8 cellular contexts compared by ENCODE assay signal in the genomic region with DNA sequence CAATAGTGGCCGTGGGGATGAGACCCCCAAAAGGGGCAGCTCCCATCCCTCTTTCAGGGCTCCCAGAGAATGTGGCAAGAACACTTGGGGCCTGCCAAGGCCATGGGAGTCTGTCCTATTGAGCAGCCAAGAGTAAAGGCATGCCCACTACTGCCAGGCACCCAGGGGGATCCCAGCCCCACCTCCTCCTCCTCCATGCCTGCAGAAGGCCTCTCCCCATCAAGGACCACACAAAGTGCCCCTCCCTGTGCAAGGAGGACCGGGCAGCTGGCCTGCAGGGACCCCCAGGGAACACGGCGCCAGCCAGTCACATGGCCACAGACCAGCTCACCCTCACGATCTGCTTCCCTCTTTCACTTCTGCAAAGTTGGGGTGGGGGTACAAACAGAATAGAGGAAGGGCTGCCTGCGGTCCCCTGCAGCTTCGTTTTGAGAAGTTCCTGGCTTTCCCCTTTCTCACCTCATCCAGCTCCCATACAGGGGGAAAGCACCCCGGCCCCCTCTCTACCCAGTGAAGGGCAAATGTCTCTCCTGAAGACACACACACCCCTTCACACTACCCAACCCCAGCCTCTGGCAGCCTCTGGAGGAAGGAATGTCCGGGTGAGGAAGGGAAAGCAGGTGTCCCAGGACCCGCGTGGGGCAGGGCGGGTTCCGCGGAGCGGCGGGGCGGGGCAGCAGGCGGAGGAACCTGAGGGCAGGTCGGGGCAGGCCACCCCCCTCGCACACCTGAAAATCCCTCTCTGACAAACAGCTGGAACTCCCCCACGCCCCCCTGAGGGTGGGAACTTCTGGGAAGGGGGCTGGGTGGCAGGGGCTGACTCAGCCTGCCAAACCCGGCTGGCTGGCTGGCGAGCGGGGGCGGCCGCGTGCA. TPM values are rescaled to one million over a fixed set of nuclear protein-coding genes. Genes with fewer than 3 reads are reported as not detected.
DNase-seq lines count a peak whose midpoint lies in the region; ATAC-seq, FAIRE-seq and TF ChIP-seq lines count a peak whose summit lies in the region.

No MANE protein-coding gene starts in this region.

- no peaks in the 10 kb centered on the region for H3K27me3 Mint-ChIP-seq in activated T-cell treated with anti-CD3 and anti-CD28 coated beads, Interleukin-2, amount 50 U/mL, for 4 hours (ENCODE audit: low read depth)

- peak overlapping the region; percentile 87 for H3K9ac ChIP-seq in PC-3 (ENCODE audit: low read length)
- peak overlapping the region; percentile 65 for H3K9ac ChIP-seq in fibroblast of lung (ENCODE audit: insufficient read depth, low read length)
- peak overlapping the region; percentile 94 for H3K9ac ChIP-seq in neural cell (ENCODE audit: low read length)

- H3K36me3 Mint-ChIP-seq in activated T-cell treated with anti-CD3 and anti-CD28 coated beads, Interleukin-2, amount 50 U/mL, for 4 hours (ENCODE audit: insufficient read depth) = peaks cover 18% of the 10 kb centered on the region

- DNase-seq in GM12892 (ENCODE audit: insufficient read length) = peak; percentile 74
- DNase-seq in PC-3 = peak; percentile 69
- peak; percentile 90 for DNase-seq in activated T-cell treated with anti-CD3 and anti-CD28 coated beads, Interleukin-2, amount 50 U/mL, for 4 hours
- peak in 1 of 2 donors; percentile 53 for DNase-seq in fibroblast of lung (ENCODE audit: low read depth in 2 of 2)
- peak in 38 of 49 donors; percentile 22 to 83 (median 61) for DNase-seq in substantia nigra (lab: John Stamatoyannopoulos, UW)

- H4K20me1 ChIP-seq in PC-3 (ENCODE audit: low read length) (peaks cover 38% of the 10 kb centered on the region), fibroblast of lung (ENCODE audit: control insufficient read depth, extremely low read depth, insufficient read depth, low read length) (no peaks in the 10 kb centered on the region), neural cell (ENCODE audit: insufficient read depth) (peaks cover 40% of the 10 kb centered on the region)

- peak; percentile 53 for TF ChIP-seq POLR2A in GM12892 (IDR thresholded peaks at IDR 0.05; ENCODE audit: low read depth, low read length)

- no peaks in the 10 kb centered on the region for H3K27me3 ChIP-seq in PC-3 (ENCODE audit: low read length)
- no peaks in the 10 kb centered on the region for H3K27me3 ChIP-seq in fibroblast of lung (ENCODE audit: control insufficient read depth, insufficient read depth, low read length)
- H3K27me3 ChIP-seq in neural cell (ENCODE audit: insufficient read depth, low read depth, low read length) = no peaks in the 10 kb centered on the region

- POLR2A ChIA-PET in PC-3 (lab: Charles Lee; ENCODE audit: unreplicated experiment) = no interaction called here

- H3K4me1 ChIP-seq in PC-3 (ENCODE audit: insufficient read depth, low read length) (peaks cover 37% of the 10 kb centered on the region), fibroblast of lung (ENCODE audit: control insufficient read depth, extremely low read depth, insufficient read depth, low read length) (peaks cover 26% of the 10 kb centered on the region)

- H3K4me3 Mint-ChIP-seq in activated T-cell treated with anti-CD3 and anti-CD28 coated beads, Interleukin-2, amount 50 U/mL, for 4 hours = peak overlapping the region; percentile 91

- H3K79me2 ChIP-seq in PC-3 (ENCODE audit: low read length) = peaks cover 59% of the 10 kb centered on the region
- H3K79me2 ChIP-seq in fibroblast of lung (ENCODE audit: control insufficient read depth, insufficient read depth, low read length) = peaks cover 70% of the 10 kb centered on the region
- H3K79me2 ChIP-seq in neural cell (replicated peaks; ENCODE audit: insufficient read depth, low read length) = peaks cover 43% of the 10 kb centered on the region

- H3K4me3 ChIP-seq in PC-3 (ENCODE audit: low read length) (peak overlapping the region; percentile 90), fibroblast of lung (replicated peaks in 1 of 4; ENCODE audit: control extremely low read depth in 1 of 4, insufficient read depth in 1 of 4, low read depth in 3 of 4, low read length in 4 of 4) (peak overlapping the region; percentile 72 to 84 (median 79)), neural cell (ENCODE audit: low read length) (peak overlapping the region; percentile 91)

- intact Hi-C loops in PC-3 (cut with micrococcal nuclease) = no loop called here

- H3K9me3 ChIP-seq in PC-3 (ENCODE audit: low read length) = no peaks in the 10 kb centered on the region
- H3K9me3 ChIP-seq in fibroblast of lung (ENCODE audit: control insufficient read depth, insufficient read depth, low read depth, low read length) = no peaks in the 10 kb centered on the region
- no peaks in the 10 kb centered on the region for H3K9me3 ChIP-seq in neural cell (ENCODE audit: low read length)

- TF ChIP-seq RAD21 in neural cell (conservative IDR thresholded peaks at IDR 0.05) = no peak

- peak; percentile 91 for FAIRE-seq in GM12892 (lab: Jason Lieb, UNC)

- no peaks in the 10 kb centered on the region for H3K9me2 ChIP-seq in PC-3 (replicated peaks; ENCODE audit: low read length)
- no peaks in the 10 kb centered on the region for H3K9me2 ChIP-seq in neural cell (ENCODE audit: insufficient read depth, low read length)

- no peaks in the 10 kb centered on the region for H3K9me3 Mint-ChIP-seq in activated T-cell treated with anti-CD3 and anti-CD28 coated beads, Interleukin-2, amount 50 U/mL, for 4 hours

- ATAC-seq in HG02943 (IDR thresholded peaks at IDR 0.05; ENCODE audit: low read depth, unreplicated experiment) (peak; percentile 33), PC-3 (peak; percentile 27), GM19455 (IDR thresholded peaks at IDR 0.05; ENCODE audit: unreplicated experiment) (no peak)
- ATAC-seq in activated T-cell treated with anti-CD3 and anti-CD28 coated beads, Interleukin-2, amount 50 U/mL, for 4 hours = peak; percentile 20 to 32

- no TSS peak for BruUV-seq in PC-3 (replicated peaks; lab: Mats Ljungman, UMichigan)

- H2AFZ ChIP-seq in PC-3 (ENCODE audit: low read length) = 0 out of 2 replicates have a peak overlapping the region, but pooled peaks have one; percentile 2
- H2AFZ ChIP-seq in fibroblast of lung (ENCODE audit: low read length) = no peak overlapping the region
- no peak overlapping the region for H2AFZ ChIP-seq in neural cell (ENCODE audit: low read depth, low read length)

- peak overlapping the region; percentile 7 for H3K27ac ChIP-seq in PC-3 (ENCODE audit: low read length)
- peak overlapping the region; percentile 60 for H3K27ac ChIP-seq in fibroblast of lung (ENCODE audit: insufficient read depth, low read length)
- H3K27ac ChIP-seq in neural cell (ENCODE audit: low read length) = no peak overlapping the region
- peak overlapping the region; percentile 78 for H3K27ac ChIP-seq in substantia nigra (ENCODE audit: low read depth, low read length, poor library complexity, severe bottlenecking)

- peaks cover 48% of the 10 kb centered on the region for H3K4me1 Mint-ChIP-seq in activated T-cell treated with anti-CD3 and anti-CD28 coated beads, Interleukin-2, amount 50 U/mL, for 4 hours (ENCODE audit: low read depth)

- CTCF ChIA-PET in PC-3 (lab: Charles Lee) = interaction anchor here (0.6 kb wide), 1 partner anchor 54 kb away, joined by 3 read pairs; no protein-coding TSS in a partner anchor

- H3K4me2 ChIP-seq in PC-3 (ENCODE audit: low read length) (peak overlapping the region; percentile 99), fibroblast of lung (ENCODE audit: extremely low read depth, insufficient read depth, low read length) (peak overlapping the region; percentile 98), neural cell (ENCODE audit: low read length) (peak overlapping the region; percentile 90)

- TF ChIP-seq EP300 in neural cell (conservative IDR thresholded peaks at IDR 0.05; ENCODE audit: poor library complexity, severe bottlenecking) = no peak

- peaks cover 17% of the 10 kb centered on the region; the same call in 1 of the 2 replicates for H3K36me3 ChIP-seq in PC-3 (ENCODE audit: low read depth, low read length)
- H3K36me3 ChIP-seq in fibroblast of lung (ENCODE audit: control insufficient read depth, insufficient read depth, low read length) = peaks cover 9% of the 10 kb centered on the region
- H3K36me3 ChIP-seq in neural cell (ENCODE audit: insufficient read depth, low read length) = no peaks in the 10 kb centered on the region

- TF ChIP-seq CTCF in PC-3 (conservative IDR thresholded peaks at IDR 0.05; ENCODE audit: low read depth, low read length) (peak; percentile 31; the same call in 1 of the 2 replicates), fibroblast of lung (conservative IDR thresholded peaks at IDR 0.05 in 1 of 2, IDR thresholded peaks at IDR 0.05 in 1 of 2; ENCODE audit: low read depth in 1 of 2, low read length in 2 of 2) (peak; percentile 9 to 31), neural cell (IDR thresholded peaks at IDR 0.05; ENCODE audit: poor library complexity, severe bottlenecking) (no peak)

- H3F3A ChIP-seq in PC-3 (ENCODE audit: low read length, unreplicated experiment) = no peaks in the 10 kb centered on the region
- H3F3A ChIP-seq in neural cell (ENCODE audit: insufficient read depth, low read length, poor library complexity, severe bottlenecking) = no peaks in the 10 kb centered on the region

RNA-seq across cellular contexts. Expression of gene PPP1R9B, which starts 2.0 kb away (rescaled TPM):
- 32.1 TPM for polyA plus RNA-seq in GM12892 (2012; ENCODE audit: missing spikeins)
- total RNA-seq in PC-3 (2014; rRNA removed) = 67.7 and 95.0 TPM in 2 replicates
- total RNA-seq in activated T-cell treated with anti-CD3 and anti-CD28 coated beads, Interleukin-2, amount 50 U/mL, for 4 hours = 10 to 100 TPM; 70.2 to 82.2 (median 76.6) TPM
- 41.5 and 45.5 TPM in 2 replicates for total RNA-seq in fibroblast of lung
- 22.1 and 26.0 TPM in 2 replicates for polyA plus RNA-seq in fibroblast of lung
- 37.9 and 40.6 TPM in 2 replicates for polyA plus RNA-seq in fibroblast of lung (2012)
- polyA minus RNA-seq in fibroblast of lung (ENCODE audit: low replicate concordance) = 25.3 and 28.3 TPM in 2 replicates
- 29.2 and 30.5 TPM in 2 replicates for polyA plus RNA-seq in neural cell
- 56.8 and 70.1 TPM in 2 replicates for polyA minus RNA-seq in neural cell

RNA-seq across cellular contexts. Expression of gene SGCA, which starts 17.3 kb away (rescaled TPM):
- polyA plus RNA-seq in GM12892 (2012; ENCODE audit: missing spikeins) = 0.68 TPM
- total RNA-seq in PC-3 (2014; rRNA removed) = not detected in 2 replicates
- not detected for total RNA-seq in activated T-cell treated with anti-CD3 and anti-CD28 coated beads, Interleukin-2, amount 50 U/mL, for 4 hours
- total RNA-seq in fibroblast of lung = 4.1 and 4.3 TPM in 2 replicates
- 1.4 and 1.6 TPM in 2 replicates for polyA plus RNA-seq in fibroblast of lung
- 5.2 and 8.8 TPM in 2 replicates for polyA plus RNA-seq in fibroblast of lung (2012)
- 1.7 and 5.6 TPM in 2 replicates for polyA minus RNA-seq in fibroblast of lung (ENCODE audit: low replicate concordance)
- 0.43 TPM in 1 of 2 replicates, not detected in the other for polyA plus RNA-seq in neural cell
- not detected in 2 replicates for polyA minus RNA-seq in neural cell

RNA-seq across cellular contexts. Expression of gene SAMD14, which starts 18.5 kb away (rescaled TPM):
- 0.40 TPM for polyA plus RNA-seq in GM12892 (2012; ENCODE audit: missing spikeins)
- total RNA-seq in PC-3 (2014; rRNA removed) (0.11 and 0.17 TPM in 2 replicates), fibroblast of lung (2.1 and 2.3 TPM in 2 replicates)
- total RNA-seq in activated T-cell treated with anti-CD3 and anti-CD28 coated beads, Interleukin-2, amount 50 U/mL, for 4 hours = under 1 TPM; 0.47 to 0.78 (median 0.52) TPM
- polyA plus RNA-seq in fibroblast of lung (1.4 and 3.8 TPM in 2 replicates), neural cell (105 and 128 TPM in 2 replicates)
- polyA plus RNA-seq in fibroblast of lung (2012) = 6.5 and 13.5 TPM in 2 replicates
- polyA minus RNA-seq in fibroblast of lung (ENCODE audit: low replicate concordance) (2.1 and 14.8 TPM in 2 replicates), neural cell (77.2 and 83.0 TPM in 2 replicates)

RNA-seq across cellular contexts. Expression of gene COL1A1, which starts 53.0 kb away (rescaled TPM):
- polyA plus RNA-seq in GM12892 (2012; ENCODE audit: missing spikeins) = 4.8 TPM
- total RNA-seq in PC-3 (2014; rRNA removed) = 30.6 and 56.2 TPM in 2 replicates
- total RNA-seq in activated T-cell treated with anti-CD3 and anti-CD28 coated beads, Interleukin-2, amount 50 U/mL, for 4 hours = 1 to 10 TPM; 1.6 to 3.2 (median 2.8) TPM
- total RNA-seq in fibroblast of lung = 577 and 584 TPM in 2 replicates
- polyA plus RNA-seq in fibroblast of lung = 541 and 604 TPM in 2 replicates
- 2,129 and 2,873 TPM in 2 replicates for polyA plus RNA-seq in fibroblast of lung (2012)
- 7,488 and 12,203 TPM in 2 replicates for polyA minus RNA-seq in fibroblast of lung (ENCODE audit: low replicate concordance)
- 0.14 TPM in 1 of 2 replicates, not detected in the other for polyA plus RNA-seq in neural cell
- 0.46 and 0.73 TPM in 2 replicates for polyA minus RNA-seq in neural cell

RNA-seq across cellular contexts. Expression of gene PDK2, which starts 53.3 kb away (rescaled TPM):
- polyA plus RNA-seq in GM12892 (2012; ENCODE audit: missing spikeins) = 5.2 TPM
- total RNA-seq in PC-3 (2014; rRNA removed) = 31.9 and 37.6 TPM in 2 replicates
- total RNA-seq in activated T-cell treated with anti-CD3 and anti-CD28 coated beads, Interleukin-2, amount 50 U/mL, for 4 hours = 10 to 100 TPM in 1 of 3 donors, 1 to 10 TPM in 2; 8.8 to 11.7 (median 9.2) TPM
- 19.2 and 19.3 TPM in 2 replicates for total RNA-seq in fibroblast of lung
- 41.0 and 44.6 TPM in 2 replicates for polyA plus RNA-seq in fibroblast of lung
- 27.6 and 28.3 TPM in 2 replicates for polyA plus RNA-seq in fibroblast of lung (2012)
- 178 and 230 TPM in 2 replicates for polyA minus RNA-seq in fibroblast of lung (ENCODE audit: low replicate concordance)
- polyA plus RNA-seq in neural cell = 36.2 and 41.7 TPM in 2 replicates
- 31.9 and 37.3 TPM in 2 replicates for polyA minus RNA-seq in neural cell
